15 cellular contexts compared by ENCODE assay signal in genomic region chr11:76620471-76620870, GRCh38. TPM values are rescaled to one million over a fixed set of nuclear protein-coding genes. Genes with fewer than 3 reads are reported as not detected.
A peak's percentile ranks its signal among the peaks of the same experiment; 100 is the strongest.
DNase-seq lines count a peak whose midpoint lies in the region; ATAC-seq and TF ChIP-seq lines count a peak whose summit lies in the region.
"Had no signal": no experiment of that assay in that cellular context is flagged by ENCODE, and none has a peak within 500 bp of the region (broad histone marks: within the 10 kb centered on the region; RNA-seq: fewer than 3 reads in every experiment).

No MANE protein-coding gene starts in this region.

- H3K27ac ChIP-seq in GM23248 (peak overlapping the region; percentile 34; the same call in 1 of the 2 replicates), ascending aorta (peak overlapping the region; percentile 71)
- H3K27ac ChIP-seq: A549, PC-9 had no signal

- H3K9me3 ChIP-seq in GM23248 (ENCODE audit: low read depth) (no peaks in the 10 kb centered on the region), ascending aorta (peaks cover 2 to 12% of the 10 kb centered on the region in 2 donors)

- H3K36me3 ChIP-seq in GM23248 (ENCODE audit: low read depth), result no peaks in the 10 kb centered on the region
- H3K36me3 ChIP-seq in ascending aorta, result no peaks in the 10 kb centered on the region

- H3F3A ChIP-seq in GM23248 (ENCODE audit: insufficient read depth), result peaks cover 11% of the 10 kb centered on the region; the same call in 1 of the 2 replicates

- in situ Hi-C loops in GM23248 (cut with MboI), result no loop called here

- H3K79me2 ChIP-seq in GM23248 (ENCODE audit: insufficient read depth), result no peaks in the 10 kb centered on the region

- no peak overlapping the region for H3K4me2 ChIP-seq in GM23248 (ENCODE audit: unreplicated experiment)
- H3K4me2 ChIP-seq: A549, PC-9 had no signal

- TF ChIP-seq CTCF in ascending aorta (IDR thresholded peaks at IDR 0.05) (no peak), foreskin fibroblast (IDR thresholded peaks at IDR 0.05; ENCODE audit: low read depth, low read length) (no peak)

- no peak for ATAC-seq in GM18873 (IDR thresholded peaks at IDR 0.05; ENCODE audit: low FRiP score, unreplicated experiment)
- no peak for ATAC-seq in HG03439 (IDR thresholded peaks at IDR 0.05; ENCODE audit: unreplicated experiment)
- no peak for ATAC-seq in HG03139 (IDR thresholded peaks at IDR 0.05; ENCODE audit: unreplicated experiment)
- ATAC-seq: A549, T-cell had no signal

- 97 to 100% methylated on average over 1 of the region's 1 CpG for WGBS in GM23248 (ENCODE audit: low coverage in 1 of 2, low lambda C conversion rate in 2 of 2, missing lambda C conversion rate in 2 of 2), 2 experiments

- H3K4me3 ChIP-seq in GM23248 (no peak overlapping the region), ascending aorta (no peak overlapping the region), foreskin fibroblast (ENCODE audit: low read depth in 1 of 2, low read length in 2 of 2) (no peak overlapping the region)
- H3K4me3 ChIP-seq: A549, PC-9 had no signal

- H3K27me3 ChIP-seq in GM23248 (replicated peaks; ENCODE audit: insufficient read depth), result no peaks in the 10 kb centered on the region
- no peaks in the 10 kb centered on the region for H3K27me3 ChIP-seq in ascending aorta

- no peak overlapping the region for H3K9ac ChIP-seq in GM23248

- peak; percentile 60 for DNase-seq in A172 (ENCODE audit: low spot score)
- DNase-seq in GM23248, result peak; percentile 94
- DNase-seq in ascending aorta (ENCODE audit: low spot score in 2 of 2), result peak in 1 of 2 donors; percentile 57
- DNase-seq in foreskin fibroblast, result peak; percentile 74 to 88
- DNase-seq in NK-92 treated with Interleukin-12 subunit alpha and Interleukin-12 subunit beta, amount 100 ng/mL, for 24 hours (lab: John Stamatoyannopoulos, UW), result no peak
- DNase-seq: activated CD4-positive, CD25-positive, alpha-beta regulatory T cell; foreskin melanocyte; NCI-H1092 treated with DMSO at 0.1 percent for 48 hours; NCI-H510A; PC-9; T-cell had no signal

- H3K4me1 ChIP-seq in GM23248 (ENCODE audit: insufficient read depth) (peaks cover 29% of the 10 kb centered on the region), ascending aorta (peaks cover 8 to 35% of the 10 kb centered on the region in 2 donors)
- H3K4me1 ChIP-seq: A549 had no signal

- no peaks in the 10 kb centered on the region for H3K9me2 ChIP-seq in GM23248 (ENCODE audit: insufficient read depth)

- H4K20me1 ChIP-seq in GM23248 (ENCODE audit: insufficient read depth), result no peaks in the 10 kb centered on the region

- intact Hi-C loops in ascending aorta (cut with DNase I), result no loop called here

- H2AFZ ChIP-seq in GM23248, result no peak overlapping the region
- H2AFZ ChIP-seq: PC-9 had no signal

RNA-seq across cellular contexts. Expression of gene LRRC32, which starts 50.1 kb away (rescaled TPM):
- total RNA-seq in A172 (2014; rRNA removed; shearing (Covaris generic)), result not detected in 2 replicates
- total RNA-seq in GM23248 (2014; rRNA removed; shearing (Covaris generic)), result 4.2 and 7.9 TPM in 2 replicates
- 3.5 and 4.0 TPM in 2 replicates for polyA plus RNA-seq in GM23248 (2016; fragmentation: Nextera tagmentation; extraction: Ambion mirVana)
- 280 TPM for total RNA-seq in ascending aorta
- total RNA-seq: PC-9 had no signal

Comparison
In these comparisons a context has a peak if more than half of its experiments do, and no peak if none do; other contexts are left out.
1. RNA of gene LRRC32, which starts 50.1 kb away (total RNA-seq): 280 TPM in ascending aorta (single experiment); 4.2 to 7.9 TPM in GM23248 and not detected in A172; every median in the first group is over 10 times any median in the second.